Comparison of ENCODE assay signal across 22 cellular contexts in the genomic region with DNA sequence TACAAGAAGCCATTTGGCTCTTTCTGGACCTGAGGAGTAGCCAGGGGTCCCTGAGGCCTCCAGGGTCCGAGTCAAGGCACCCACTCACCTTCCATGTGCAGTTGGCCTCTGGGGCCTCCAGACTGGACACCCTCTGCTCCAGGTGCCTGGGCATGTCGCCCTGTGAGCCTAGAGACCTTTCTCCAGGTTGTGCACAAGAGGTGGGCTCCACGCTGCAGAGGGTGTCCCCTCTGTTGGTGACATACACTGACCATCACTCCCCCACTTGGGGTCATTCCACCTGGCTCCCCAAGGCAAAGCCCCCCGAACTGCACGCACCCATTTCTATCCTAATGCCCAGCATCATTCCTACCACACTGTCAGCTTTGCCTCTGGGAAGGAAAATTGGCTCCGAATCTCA. TPM values are rescaled to one million over a fixed set of nuclear protein-coding genes. Genes with fewer than 3 reads are reported as not detected.
A peak's percentile ranks its signal among the peaks of the same experiment; 100 is the strongest.
DNase-seq lines count a peak whose midpoint lies in the region; ATAC-seq and TF ChIP-seq lines count a peak whose summit lies in the region.
"Had no signal": no experiment of that assay in that cellular context is flagged by ENCODE, and none has a peak within 500 bp of the region (broad histone marks: within the 10 kb centered on the region; RNA-seq: fewer than 3 reads in every experiment).

No MANE protein-coding gene starts in this region.

- ATAC-seq in GM18511 (IDR thresholded peaks at IDR 0.05; ENCODE audit: unreplicated experiment): no peak

- H3K4me1 Mint-ChIP-seq in CD14-positive monocyte: peaks cover 29% of the 10 kb centered on the region

- H3K9me3 Mint-ChIP-seq in CD14-positive monocyte: peaks cover 0 to 3% (median 2%) of the 10 kb centered on the region in 7 donors

- H3K4me3 ChIP-seq in testis: no peak overlapping the region
- H3K4me3 ChIP-seq: SJSA1 had no signal

- no peaks in the 10 kb centered on the region for H3K36me3 Mint-ChIP-seq in CD14-positive monocyte

- 79 to 85% methylated on average over 5 of the region's 6 CpGs for WGBS in testis, 2 donors

- H3K4me3 Mint-ChIP-seq in CD14-positive monocyte: no peak overlapping the region

- no peaks in the 10 kb centered on the region for H3K27me3 ChIP-seq in testis
- H3K27me3 ChIP-seq: SJSA1 had no signal

- TF ChIP-seq CTCF in CD14-positive monocyte (IDR thresholded peaks at IDR 0.05) (no peak), testis (IDR thresholded peaks at IDR 0.05) (no peak)

- intact Hi-C loops in CD14-positive monocyte (cut with micrococcal nuclease): no loop called here
- intact Hi-C loops in testis (cut with DNase I; ENCODE audit: low total_unique reads): no loop called here

- H3K36me3 ChIP-seq in testis (ENCODE audit: low read depth, missing control alignments): no peaks in the 10 kb centered on the region
- H3K36me3 ChIP-seq: SJSA1 had no signal

- H3K27me3 Mint-ChIP-seq in CD14-positive monocyte (ENCODE audit: low read depth in 3 of 3): peaks cover 2 to 10% (median 2%) of the 10 kb centered on the region in 3 donors

- peak overlapping the region; percentile 1 for H3K27ac ChIP-seq in cingulate gyrus (ENCODE audit: low read depth, low read length)
- H3K27ac ChIP-seq in testis: no peak overlapping the region
- H3K27ac ChIP-seq: SJSA1 had no signal

- H3K27ac Mint-ChIP-seq in CD14-positive monocyte: peak overlapping the region in 5 of 7 donors; percentile 45 to 85 (median 73)

- H3K4me1 ChIP-seq in testis: no peaks in the 10 kb centered on the region
- H3K4me1 ChIP-seq: SJSA1 had no signal

- no peaks in the 10 kb centered on the region for H3K9me3 ChIP-seq in testis
- H3K9me3 ChIP-seq: SJSA1 had no signal

- TF ChIP-seq POLR2A in testis (IDR thresholded peaks at IDR 0.05): no peak

- DNase-seq in CD14-positive monocyte (ENCODE audit: low spot score) (no peak), mesenteric fat pad (ENCODE audit: low spot score) (peak; percentile 82), testis (peak; percentile 6), nucleus accumbens (lab: John Stamatoyannopoulos, UW) (no peak), NCI-H2171 (lab: John Stamatoyannopoulos, UW) (no peak)
- DNase-seq: Calu3, DND-41, HCEC 1CT, NCI-H1105 treated with DMSO at 0.1 percent for 48 hours, NCI-H146, NCI-H1930, NCI-H226, NCI-H510A, NCI-H69, Right ventricle myocardium superior, RPMI8226 had no signal

RNA-seq across cellular contexts. Expression of a gene that starts 48.8 kb away (rescaled TPM):
- polyA plus RNA-seq in CD14-positive monocyte (not detected), testis (ENCODE audit: insufficient read depth, low read depth, low replicate concordance) (19.0 TPM)
- total RNA-seq in mesenteric fat pad (not detected), testis (1 to 10 TPM; 8.0 to 8.5 TPM)
- total RNA-seq: A673, Calu3, LHCN-M2, MCF 10A, SJSA1 had no signal

Comparison
In these comparisons a context has a peak if more than half of its experiments do, and no peak if none do; other contexts are left out.
1. DNase-seq: peak in mesenteric fat pad (single experiment) and testis (single experiment); none in CD14-positive monocyte (single experiment), nucleus accumbens (0 of 56) and NCI-H2171 (single experiment).